ENCODE assay signal across 2 cellular contexts in the genomic region with DNA sequence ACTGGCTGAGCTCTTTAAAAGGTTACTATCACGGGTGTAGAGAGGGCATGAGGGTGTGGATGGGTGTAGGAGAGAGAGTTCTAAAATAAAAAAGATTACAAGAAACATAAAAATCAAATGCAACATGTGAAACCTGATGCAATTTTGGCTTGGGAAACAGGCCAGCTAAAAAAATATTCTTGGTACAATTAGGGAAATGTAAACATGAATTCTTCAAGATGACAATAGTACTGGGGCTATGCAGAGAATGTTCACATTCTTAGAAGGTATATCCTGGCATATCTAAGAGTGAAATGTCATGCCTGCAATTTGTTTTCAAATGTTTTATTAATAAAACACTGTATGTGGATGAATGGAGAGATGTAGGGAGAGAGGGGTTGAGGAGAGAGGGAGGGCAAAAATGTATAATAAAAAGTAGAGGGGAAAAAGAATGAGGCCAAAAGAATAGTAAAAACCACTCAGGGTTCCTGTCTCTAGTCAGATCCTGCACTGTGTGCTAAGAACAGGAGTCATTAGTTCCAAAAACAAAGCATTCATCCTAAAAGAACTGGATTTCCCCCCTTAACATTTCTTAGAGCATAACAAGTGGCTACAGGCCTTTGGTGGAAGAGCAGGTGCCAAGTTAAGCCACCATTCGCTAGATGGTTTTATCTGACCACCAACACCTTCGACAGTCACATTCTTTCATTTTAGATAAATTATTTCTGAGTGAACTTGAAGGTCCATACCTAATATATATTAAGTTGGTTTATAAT.
TF ChIP-seq lines count a peak whose summit lies in the region.

No MANE protein-coding gene starts in this region.

TF ChIP-seq in SK-N-SH, 30 proteins besides CTCF, POLR2A, EP300 and RAD21 (continued from another document):
- TF ChIP-seq, protein P1, sequence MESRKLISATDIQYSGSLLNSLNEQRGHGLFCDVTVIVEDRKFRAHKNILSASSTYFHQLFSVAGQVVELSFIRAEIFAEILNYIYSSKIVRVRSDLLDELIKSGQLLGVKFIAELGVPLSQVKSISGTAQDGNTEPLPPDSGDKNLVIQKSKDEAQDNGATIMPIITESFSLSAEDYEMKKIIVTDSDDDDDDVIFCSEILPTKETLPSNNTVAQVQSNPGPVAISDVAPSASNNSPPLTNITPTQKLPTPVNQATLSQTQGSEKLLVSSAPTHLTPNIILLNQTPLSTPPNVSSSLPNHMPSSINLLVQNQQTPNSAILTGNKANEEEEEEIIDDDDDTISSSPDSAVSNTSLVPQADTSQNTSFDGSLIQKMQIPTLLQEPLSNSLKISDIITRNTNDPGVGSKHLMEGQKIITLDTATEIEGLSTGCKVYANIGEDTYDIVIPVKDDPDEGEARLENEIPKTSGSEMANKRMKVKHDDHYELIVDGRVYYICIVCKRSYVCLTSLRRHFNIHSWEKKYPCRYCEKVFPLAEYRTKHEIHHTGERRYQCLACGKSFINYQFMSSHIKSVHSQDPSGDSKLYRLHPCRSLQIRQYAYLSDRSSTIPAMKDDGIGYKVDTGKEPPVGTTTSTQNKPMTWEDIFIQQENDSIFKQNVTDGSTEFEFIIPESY (IDR thresholded peaks at IDR 0.05; ENCODE audit: borderline replicate concordance, low read depth) = no peak
- no peak for TF ChIP-seq MEF2A (IDR thresholded peaks at IDR 0.05; ENCODE audit: borderline replicate concordance, low read depth)
- TF ChIP-seq FOSL2 (IDR thresholded peaks at IDR 0.05; ENCODE audit: borderline replicate concordance, low read depth) = no peak
- TF ChIP-seq FOXM1 (IDR thresholded peaks at IDR 0.05; ENCODE audit: low read depth) = no peak
- TF ChIP-seq ELF1 (IDR thresholded peaks at IDR 0.05) = no peak
- TF ChIP-seq SMC3 (IDR thresholded peaks at IDR 0.05; ENCODE audit: low read depth, low read length) = no peak
- TF ChIP-seq POLR2AphosphoS5 (IDR thresholded peaks at IDR 0.05; ENCODE audit: low read depth, low read length) = no peak
- TF ChIP-seq, protein P2, sequence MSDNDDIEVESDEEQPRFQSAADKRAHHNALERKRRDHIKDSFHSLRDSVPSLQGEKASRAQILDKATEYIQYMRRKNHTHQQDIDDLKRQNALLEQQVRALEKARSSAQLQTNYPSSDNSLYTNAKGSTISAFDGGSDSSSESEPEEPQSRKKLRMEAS (IDR thresholded peaks at IDR 0.05; ENCODE audit: low read depth) = no peak
- TF ChIP-seq NFIC (IDR thresholded peaks at IDR 0.05; ENCODE audit: borderline replicate concordance) = no peak
- TF ChIP-seq RFX5 (IDR thresholded peaks at IDR 0.05; ENCODE audit: low read length) = no peak

TF ChIP-seq in GM12878, 131 proteins besides CTCF, POLR2A, EP300 and RAD21 (continued from another document):
- TF ChIP-seq, protein P1 (IDR thresholded peaks at IDR 0.05) = no peak
- no peak for TF ChIP-seq HDAC2 (IDR thresholded peaks at IDR 0.05)
